10 cellular contexts compared by ENCODE assay signal in genomic region chr1:230211436-230212145, GRCh38.
DNase-seq lines count a peak whose midpoint lies in the region; ATAC-seq and TF ChIP-seq lines count a peak whose summit lies in the region.
"Had no signal": no experiment of that assay in that cellular context is flagged by ENCODE, and none has a peak within 500 bp of the region (broad histone marks: within the 10 kb centered on the region; RNA-seq: fewer than 3 reads in every experiment).

No MANE protein-coding gene starts in this region.

- no peak overlapping the region for H2AFZ ChIP-seq in hepatocyte

- H3K4me3 ChIP-seq in hepatocyte = no peak overlapping the region
- H3K4me3 ChIP-seq in thoracic aorta = peak overlapping the region; percentile 10

- intact Hi-C loops in activated naive CD4-positive, alpha-beta T cell treated with anti-CD3 and anti-CD28 coated beads for 36 hours (cut with micrococcal nuclease) = no loop called here

- no peaks in the 10 kb centered on the region for H3K9me2 ChIP-seq in hepatocyte (replicated peaks; ENCODE audit: insufficient read depth)

- H3K4me2 ChIP-seq in hepatocyte = peak overlapping the region; percentile 14

- no peaks in the 10 kb centered on the region for H4K20me1 ChIP-seq in hepatocyte (ENCODE audit: insufficient read depth, poor library complexity, severe bottlenecking)

- H3K36me3 ChIP-seq in hepatocyte (replicated peaks; ENCODE audit: insufficient read depth, low read depth) (no peaks in the 10 kb centered on the region), thoracic aorta (no peaks in the 10 kb centered on the region)

- WGBS in hepatocyte (ENCODE audit: low lambda C conversion rate, missing lambda C conversion rate) = 91% methylated on average over 8 of the region's 8 CpGs

- DNase-seq in activated naive CD4-positive, alpha-beta T cell treated with anti-CD3 and anti-CD28 coated beads for 36 hours = no peak
- DNase-seq in activated naive CD4-positive, alpha-beta T cell (lab: John Stamatoyannopoulos, UW) = no peak
- DNase-seq in T-cell = no peak
- DNase-seq in hepatocyte (ENCODE audit: low spot score) = no peak
- DNase-seq in thoracic aorta (ENCODE audit: low spot score) = no peak
- no peak for DNase-seq in NCI-H2081 treated with DMSO at 0.1 percent for 48 hours (lab: John Stamatoyannopoulos, UW)
- no peak for DNase-seq in activated CD4-positive, CD25-positive, alpha-beta regulatory T cell (lab: John Stamatoyannopoulos, UW)
- DNase-seq: GF-D8, NCI-H2227 treated with DMSO at 0.1 percent for 48 hours had no signal

- no peaks in the 10 kb centered on the region for H3K27me3 Mint-ChIP-seq in activated naive CD4-positive, alpha-beta T cell treated with anti-CD3 and anti-CD28 coated beads for 36 hours (ENCODE audit: low read depth)
- H3K27me3 Mint-ChIP-seq in T-cell = no peaks in the 10 kb centered on the region

- POLR2A ChIA-PET in T-cell (lab: Charles Lee) = no interaction called here

- no peak overlapping the region for H3K4me3 Mint-ChIP-seq in activated naive CD4-positive, alpha-beta T cell treated with anti-CD3 and anti-CD28 coated beads for 36 hours
- H3K4me3 Mint-ChIP-seq in T-cell = no peak overlapping the region

- H3K27me3 ChIP-seq in hepatocyte (no peaks in the 10 kb centered on the region), thoracic aorta (replicated peaks; ENCODE audit: insufficient read depth) (no peaks in the 10 kb centered on the region)

- CTCF ChIA-PET in activated naive CD4-positive, alpha-beta T cell treated with anti-CD3 and anti-CD28 coated beads for 36 hours (lab: Charles Lee) = interaction anchor here (1.4 kb wide), 1 partner anchor 550 kb away, joined by 7 read pairs; no protein-coding TSS in a partner anchor
- CTCF ChIA-PET in T-cell (lab: Charles Lee) = no interaction called here

- peaks cover 54% of the 10 kb centered on the region for H3K4me1 Mint-ChIP-seq in activated naive CD4-positive, alpha-beta T cell treated with anti-CD3 and anti-CD28 coated beads for 36 hours (ENCODE audit: low read depth)
- peaks cover 50 to 60% (median 59%) of the 10 kb centered on the region in 3 donors for H3K4me1 Mint-ChIP-seq in T-cell

- H3K27ac Mint-ChIP-seq in activated naive CD4-positive, alpha-beta T cell treated with anti-CD3 and anti-CD28 coated beads for 36 hours = peak overlapping the region; percentile 19
- peak overlapping the region; percentile 82 to 87 for H3K27ac Mint-ChIP-seq in T-cell

- H3K79me2 ChIP-seq in hepatocyte = peaks cover 25% of the 10 kb centered on the region

- H3K4me1 ChIP-seq in hepatocyte (ENCODE audit: insufficient read depth) = peaks cover 28% of the 10 kb centered on the region
- peaks cover 68 to 98% of the 10 kb centered on the region in 2 donors for H3K4me1 ChIP-seq in thoracic aorta (ENCODE audit: control insufficient read depth in 1 of 2, low read depth in 2 of 2)

- H3K36me3 Mint-ChIP-seq in activated naive CD4-positive, alpha-beta T cell treated with anti-CD3 and anti-CD28 coated beads for 36 hours (ENCODE audit: low read depth) = peaks cover 25% of the 10 kb centered on the region
- H3K36me3 Mint-ChIP-seq in T-cell = peaks cover 22% of the 10 kb centered on the region

- no peak for ATAC-seq in T-cell (replicated peaks in 1 of 4)
- no peak for ATAC-seq in thoracic aorta (ENCODE audit: insufficient number of reproducible peaks, low FRiP score, low read depth)
- no peak for ATAC-seq in GM18520 (IDR thresholded peaks at IDR 0.05; ENCODE audit: unreplicated experiment)

- H3K27ac ChIP-seq in hepatocyte = no peak overlapping the region
- H3K27ac ChIP-seq in thoracic aorta = peak overlapping the region; percentile 82 to 88

- TF ChIP-seq CTCF in hepatocyte (IDR thresholded peaks at IDR 0.05; ENCODE audit: poor library complexity) = no peak
- TF ChIP-seq CTCF in thoracic aorta (IDR thresholded peaks at IDR 0.05) = no peak

- H3K9me3 Mint-ChIP-seq in activated naive CD4-positive, alpha-beta T cell treated with anti-CD3 and anti-CD28 coated beads for 36 hours = no peaks in the 10 kb centered on the region
- H3K9me3 Mint-ChIP-seq in T-cell = no peaks in the 10 kb centered on the region

- no peaks in the 10 kb centered on the region for H3K9me3 ChIP-seq in hepatocyte (ENCODE audit: low read depth)
- H3K9me3 ChIP-seq in thoracic aorta = no peaks in the 10 kb centered on the region
